ENCODE assay signal across 12 cellular contexts in the genomic region with DNA sequence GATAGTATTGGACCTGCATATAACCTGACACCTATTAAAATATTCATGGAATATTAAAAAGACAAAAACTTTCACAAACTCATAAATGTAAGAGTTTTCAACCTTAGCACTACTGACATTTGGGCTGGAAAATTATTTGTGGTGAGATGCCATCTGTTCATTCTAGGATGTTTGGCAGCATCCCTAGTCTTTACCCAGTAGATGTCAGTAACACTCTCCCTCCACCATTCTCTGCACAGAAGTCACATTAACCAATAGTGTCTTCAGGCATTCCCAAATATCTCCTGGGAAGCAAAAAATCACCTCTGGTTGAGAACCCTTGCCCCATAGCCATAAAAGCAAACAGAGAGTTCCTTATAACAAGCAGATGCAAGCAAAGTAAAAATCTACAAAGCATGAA. TPM values are rescaled to one million over a fixed set of nuclear protein-coding genes. Genes with fewer than 3 reads are reported as not detected.
DNase-seq lines count a peak whose midpoint lies in the region; ATAC-seq and TF ChIP-seq lines count a peak whose summit lies in the region.
"Had no signal": no experiment of that assay in that cellular context is flagged by ENCODE, and none has a peak within 500 bp of the region (broad histone marks: within the 10 kb centered on the region; RNA-seq: fewer than 3 reads in every experiment).

No MANE protein-coding gene starts in this region.

- ATAC-seq in HG02642 (IDR thresholded peaks at IDR 0.05; ENCODE audit: poor library complexity, unreplicated experiment) (no peak), HG03095 (IDR thresholded peaks at IDR 0.05; ENCODE audit: unreplicated experiment) (no peak), HG03196 (IDR thresholded peaks at IDR 0.05; ENCODE audit: unreplicated experiment) (no peak)
- ATAC-seq: heart left ventricle had no signal

- peak; percentile 41 for TF ChIP-seq CTCF in LNCaP clone FGC (IDR thresholded peaks at IDR 0.05; ENCODE audit: control insufficient read depth, extremely low read depth, insufficient read depth)
- peak; percentile 23 for TF ChIP-seq CTCF in astrocyte of the spinal cord (IDR thresholded peaks at IDR 0.05; ENCODE audit: low read depth, low read length)

- DNase-seq in DMS53 (lab: John Stamatoyannopoulos, UW) = peak; percentile 19
- DNase-seq in DMS53 treated with DMSO at 0.1 percent for 48 hours (lab: John Stamatoyannopoulos, UW; ENCODE audit: unreplicated experiment) = no peak
- peak; percentile 7 for DNase-seq in LNCaP clone FGC (ENCODE audit: low read depth)
- no peak for DNase-seq in astrocyte of the spinal cord (ENCODE audit: low read depth, low spot score)
- DNase-seq in myocyte (ENCODE audit: low read depth) = peak; percentile 72
- DNase-seq: colonic mucosa, heart left ventricle, NCI-H774 had no signal

- H3K4me3 ChIP-seq in LNCaP clone FGC (ENCODE audit: low read depth, low read length) (no peak overlapping the region), astrocyte of the spinal cord (ENCODE audit: low read depth, low read length) (no peak overlapping the region)
- H3K4me3 ChIP-seq: colonic mucosa, heart left ventricle, skin epidermis had no signal

- in situ Hi-C loops in astrocyte of the spinal cord (cut with HindIII; ENCODE audit: low sequenced_read_pairs) = no loop called here

RNA-seq across cellular contexts. Expression of gene NDST4, which starts 41.4 kb away (rescaled TPM):
- not detected in 2 replicates for total RNA-seq in myocyte
- not detected for polyA plus RNA-seq in myocyte (2012)
- total RNA-seq: heart left ventricle had no signal
- polyA plus RNA-seq: heart left ventricle had no signal

Comparison
In these comparisons a context has a peak if more than half of its experiments do, and no peak if none do; other contexts are left out.
1. DNase-seq: peak in DMS53 (single experiment), LNCaP clone FGC (single experiment) and myocyte (single experiment); none in DMS53 treated with DMSO at 0.1 percent for 48 hours (single experiment) and astrocyte of the spinal cord (single experiment).